8 cellular contexts compared by ENCODE assay signal in the genomic region with DNA sequence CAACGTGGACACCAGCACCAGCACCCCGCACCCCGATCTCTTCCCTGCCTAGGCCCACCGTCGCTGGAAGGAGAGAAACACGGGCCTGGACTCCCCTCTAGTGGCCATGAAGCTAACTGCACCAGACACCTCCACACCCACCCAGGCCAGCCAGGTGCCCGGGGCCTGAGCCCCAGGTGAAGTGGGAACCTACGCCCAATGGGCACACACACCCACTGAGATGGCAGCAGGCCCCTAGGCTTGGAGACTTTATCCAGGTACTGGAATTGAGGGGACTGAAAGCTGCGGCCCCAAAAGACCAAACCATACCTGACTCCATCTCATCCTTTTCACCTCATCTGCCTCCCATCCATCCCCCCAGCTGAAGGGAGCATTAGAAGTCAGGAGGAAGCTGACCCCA.
DNase-seq lines count a peak whose midpoint lies in the region; ATAC-seq and TF ChIP-seq lines count a peak whose summit lies in the region.

No MANE protein-coding gene starts in this region.

- no peaks in the 10 kb centered on the region for H3K4me1 Mint-ChIP-seq in osteocyte (ENCODE audit: unreplicated experiment)

- no peaks in the 10 kb centered on the region for H3K9me3 ChIP-seq in uterus

- TF ChIP-seq CTCF in fibroblast of pulmonary artery (IDR thresholded peaks at IDR 0.05; ENCODE audit: low read length, missing control alignments) (peak; percentile 85), osteocyte (IDR thresholded peaks at IDR 0.05) (peak; percentile 81), uterus (IDR thresholded peaks at IDR 0.05) (peak; percentile 71 to 80 (median 76))

- H3K9me3 Mint-ChIP-seq in osteocyte (ENCODE audit: unreplicated experiment): no peaks in the 10 kb centered on the region

- ATAC-seq in HG03045 (IDR thresholded peaks at IDR 0.05; ENCODE audit: unreplicated experiment) (peak; percentile 68), GM18861 (IDR thresholded peaks at IDR 0.05; ENCODE audit: unreplicated experiment) (no peak)

- H3K4me3 ChIP-seq in fibroblast of pulmonary artery (replicated peaks; ENCODE audit: low read depth, low read length): no peak overlapping the region
- H3K4me3 ChIP-seq in uterus: no peak overlapping the region

- H3K4me1 ChIP-seq in uterus: no peaks in the 10 kb centered on the region

- TF ChIP-seq POLR2A in uterus (IDR thresholded peaks at IDR 0.05): no peak

- intact Hi-C loops in uterus (cut with DNase I; ENCODE audit: low total_unique reads): loop anchor here (5.0 kb wide), 1 partner anchor 239 kb away; no protein-coding TSS in a partner anchor

- no peak overlapping the region for H3K27ac Mint-ChIP-seq in osteocyte (ENCODE audit: unreplicated experiment)

- DNase-seq in G401 (ENCODE audit: low spot score) (peak; percentile 64), NOMO-1 (lab: John Stamatoyannopoulos, UW; ENCODE audit: unreplicated experiment in 2 of 2) (peak; percentile 10 to 11), fibroblast of pulmonary artery (ENCODE audit: low read depth) (peak; percentile 24), osteocyte (ENCODE audit: extremely low spot score, unreplicated experiment) (peak; percentile 84), uterus (peak; percentile 24 to 37)
- peak; percentile 66 for DNase-seq in activated T-cell treated with anti-CD3 and anti-CD28 coated beads, Interleukin-2, amount 50 U/mL, for 1 hour

- H3K36me3 Mint-ChIP-seq in osteocyte (ENCODE audit: unreplicated experiment): no peaks in the 10 kb centered on the region

- no peak overlapping the region for H3K4me3 Mint-ChIP-seq in osteocyte (ENCODE audit: unreplicated experiment)

- peaks cover 3% of the 10 kb centered on the region for H3K27me3 Mint-ChIP-seq in osteocyte (ENCODE audit: unreplicated experiment)

- no peaks in the 10 kb centered on the region for H3K36me3 ChIP-seq in uterus

- H3K27ac ChIP-seq in uterus: no peak overlapping the region

- H3K27me3 ChIP-seq in uterus: no peaks in the 10 kb centered on the region

- in situ Hi-C loops in G401 (cut with HindIII; ENCODE audit: low sequenced_read_pairs): no loop called here

Comparison
In these comparisons a context has a peak if more than half of its experiments do, and no peak if none do; other contexts are left out.
1. DNase-seq: peak in every context shown above with its lines; median percentile 84 in osteocyte; 66 in activated T-cell treated with anti-CD3 and anti-CD28 coated beads, Interleukin-2, amount 50 U/mL, for 1 hour; 64 in G401; 30 in uterus; 24 in fibroblast of pulmonary artery; 10 in NOMO-1.